In genomic region chr6:47413752-47414516, GRCh38 we compare ENCODE assay signal across 8 cellular contexts.
DNase-seq lines count a peak whose midpoint lies in the region; ATAC-seq and TF ChIP-seq lines count a peak whose summit lies in the region.

No MANE protein-coding gene starts in this region.

- no peaks in the 10 kb centered on the region for H3K4me1 ChIP-seq in urinary bladder (ENCODE audit: insufficient read depth)

- no peaks in the 10 kb centered on the region; the same call in 1 of the 2 replicates for H3K27me3 ChIP-seq in BJ (ENCODE audit: control insufficient read depth, insufficient read depth, low read length)

- peak overlapping the region; percentile 45 for H3K4me3 ChIP-seq in BJ (ENCODE audit: low read depth, low read length)
- peak overlapping the region; percentile 50 for H3K4me3 ChIP-seq in urinary bladder (ENCODE audit: low read depth, low read length)

- no peak for TF ChIP-seq POLR2A in erythroblast (IDR thresholded peaks at IDR 0.05; ENCODE audit: low read length)

- POLR2A ChIA-PET in BJ (lab: Charles Lee), result no interaction called here

- CTCF ChIA-PET in BJ (lab: Yijun Ruan, JAX), result interaction anchor here (0.7 to 4.3 kb wide), 11 partner anchors 9 to 374 kb away, joined by 3 to 27 read pairs (median 3); partner anchors contain the start of genes CD2AP and OPN5

- WGBS in urinary bladder, result 11% methylated on average over 7 of the region's 7 CpGs

- DNase-seq in BJ (ENCODE audit: low read depth), result peak; percentile 16
- DNase-seq in NCI-H2029 treated with DMSO at 0.1 percent for 48 hours (lab: John Stamatoyannopoulos, UW), result peak; percentile 71
- DNase-seq in erythroblast (lab: John Stamatoyannopoulos, UW), result peak; percentile 79 to 84
- DNase-seq in myocyte (ENCODE audit: low read depth), result peak; percentile 71

- TF ChIP-seq CTCF in BJ (IDR thresholded peaks at IDR 0.05; ENCODE audit: insufficient read depth, low read depth, low read length) (peak; percentile 89), VCaP (conservative IDR thresholded peaks at IDR 0.05) (peak; percentile 83)

- H3K36me3 ChIP-seq in BJ (ENCODE audit: control insufficient read depth, insufficient read depth, low read length) (no peaks in the 10 kb centered on the region), urinary bladder (ENCODE audit: insufficient read depth) (no peaks in the 10 kb centered on the region)

- H3K27ac ChIP-seq in VCaP, result peak overlapping the region; percentile 65
- H3K27ac ChIP-seq in urinary bladder (ENCODE audit: low read depth), result no peak overlapping the region

- ATAC-seq in GM18499 (IDR thresholded peaks at IDR 0.05; ENCODE audit: insufficient read depth, unreplicated experiment), result peak; percentile 47
- ATAC-seq in HG02884 (IDR thresholded peaks at IDR 0.05; ENCODE audit: unreplicated experiment), result peak; percentile 65

Comparison
In these comparisons a context has a peak if more than half of its experiments do, and no peak if none do; other contexts are left out.
1. DNase-seq: peak in every context shown above with its lines; median percentile 82 in erythroblast; 71 in NCI-H2029 treated with DMSO at 0.1 percent for 48 hours; 71 in myocyte; 16 in BJ.